Comparison of ENCODE assay signal across 12 cellular contexts in genomic region chr7:102466097-102466496, GRCh38. TPM values are rescaled to one million over a fixed set of nuclear protein-coding genes. Genes with fewer than 3 reads are reported as not detected.
A peak's percentile ranks its signal among the peaks of the same experiment; 100 is the strongest.
DNase-seq lines count a peak whose midpoint lies in the region; ATAC-seq, FAIRE-seq and TF ChIP-seq lines count a peak whose summit lies in the region.
"Had no signal": no experiment of that assay in that cellular context is flagged by ENCODE, and none has a peak within 500 bp of the region (broad histone marks: within the 10 kb centered on the region; RNA-seq: fewer than 3 reads in every experiment).

No MANE protein-coding gene starts in this region.

- intact Hi-C loops in tibial artery (cut with DNase I; ENCODE audit: low total_unique reads), result no loop called here

- FAIRE-seq in GM12891 (lab: Jason Lieb, UNC), result no peak
- FAIRE-seq: TTC549 had no signal

- no peak overlapping the region for H3K27ac ChIP-seq in tibial artery

- peaks cover 0 to 34% (median 8%) of the 10 kb centered on the region in 3 donors for H3K36me3 ChIP-seq in tibial artery

- CTCF ChIA-PET in activated CD8-positive, alpha-beta T cell treated with anti-CD3 and anti-CD28 coated beads, Interleukin-2, amount 10 ng/mL, durations not matched to agents 7 days and 5 days (lab: Charles Lee), result interaction anchor here (1.0 to 3.4 kb wide), 3 partner anchors 26 to 61 kb away, joined by 3 to 18 read pairs (median 5); no protein-coding TSS in a partner anchor

- no peak for ATAC-seq in activated naive CD4-positive, alpha-beta T cell treated with anti-CD3 and anti-CD28 coated beads, Interleukin-2, amount 50 U/mL, for 72 hours
- ATAC-seq in activated CD8-positive, alpha-beta T cell treated with anti-CD3 and anti-CD28 coated beads, Interleukin-2, amount 10 ng/mL, durations not matched to agents 7 days and 5 days, result no peak

- H3K4me3 Mint-ChIP-seq in activated naive CD4-positive, alpha-beta T cell treated with anti-CD3 and anti-CD28 coated beads, Interleukin-2, amount 50 U/mL, for 24 hours, result peak overlapping the region; percentile 92
- peak overlapping the region; percentile 95 for H3K4me3 Mint-ChIP-seq in activated CD8-positive, alpha-beta T cell treated with anti-CD3 and anti-CD28 coated beads, Interleukin-2, amount 10 ng/mL, durations not matched to agents 7 days and 5 days
- H3K4me3 Mint-ChIP-seq in immature natural killer cell, result peak overlapping the region; percentile 80 to 95 (median 88)

- no peaks in the 10 kb centered on the region for H3K9me3 ChIP-seq in tibial artery

- H3K9me3 Mint-ChIP-seq in activated naive CD4-positive, alpha-beta T cell treated with anti-CD3 and anti-CD28 coated beads, Interleukin-2, amount 50 U/mL, for 24 hours, result no peaks in the 10 kb centered on the region
- H3K9me3 Mint-ChIP-seq in activated naive CD4-positive, alpha-beta T cell treated with anti-CD3 and anti-CD28 coated beads, Interleukin-2, amount 50 U/mL, for 72 hours, result no peaks in the 10 kb centered on the region
- H3K9me3 Mint-ChIP-seq in activated CD8-positive, alpha-beta T cell treated with anti-CD3 and anti-CD28 coated beads, Interleukin-2, amount 10 ng/mL, durations not matched to agents 7 days and 5 days (ENCODE audit: insufficient read depth), result no peaks in the 10 kb centered on the region
- H3K9me3 Mint-ChIP-seq in immature natural killer cell, result no peaks in the 10 kb centered on the region

- H3K4me3 ChIP-seq in tibial artery, result peak overlapping the region; percentile 85 to 97

- no peaks in the 10 kb centered on the region for H3K27me3 ChIP-seq in tibial artery

- peaks cover 3% of the 10 kb centered on the region for H3K36me3 Mint-ChIP-seq in activated naive CD4-positive, alpha-beta T cell treated with anti-CD3 and anti-CD28 coated beads, Interleukin-2, amount 50 U/mL, for 24 hours
- H3K36me3 Mint-ChIP-seq in activated naive CD4-positive, alpha-beta T cell treated with anti-CD3 and anti-CD28 coated beads, Interleukin-2, amount 50 U/mL, for 72 hours, result peaks cover 0 to 5% of the 10 kb centered on the region in 2 donors
- H3K36me3 Mint-ChIP-seq in activated CD8-positive, alpha-beta T cell treated with anti-CD3 and anti-CD28 coated beads, Interleukin-2, amount 10 ng/mL, durations not matched to agents 7 days and 5 days (ENCODE audit: low read depth), result peaks cover 4% of the 10 kb centered on the region
- H3K36me3 Mint-ChIP-seq in immature natural killer cell, result peaks cover 0 to 3% (median 0%) of the 10 kb centered on the region in 3 donors

- TF ChIP-seq POLR2A in GM12891 (IDR thresholded peaks at IDR 0.05; ENCODE audit: low read depth, low read length), result no peak

- no peak for DNase-seq in activated naive CD4-positive, alpha-beta T cell treated with anti-CD3 and anti-CD28 coated beads, Interleukin-2, amount 50 U/mL, for 72 hours (ENCODE audit: low spot score in 2 of 2)
- no peak for DNase-seq in activated CD8-positive, alpha-beta T cell treated with anti-CD3 and anti-CD28 coated beads, Interleukin-2, amount 10 ng/mL, durations not matched to agents 7 days and 5 days
- DNase-seq in immature natural killer cell, result no peak
- DNase-seq in tibial artery, result no peak
- no peak for DNase-seq in GM12891 (ENCODE audit: insufficient read length, low spot score)
- no peak for DNase-seq in stimulated activated naive CD4-positive, alpha-beta T cell treated with Interleukin-2 at 50 U/mL for 16 hours (lab: John Stamatoyannopoulos, UW)
- no peak for DNase-seq in A172 (ENCODE audit: low spot score)
- DNase-seq: islet precursor cell; NCI-H2171; stimulated activated CD4-positive, alpha-beta T cell treated with anti-CD3 and anti-CD28 coated beads, Interleukin-1b, Interleukin-23, amount 100 ng/mL, for 48 hours had no signal

- POLR2A ChIA-PET in activated CD8-positive, alpha-beta T cell treated with anti-CD3 and anti-CD28 coated beads, Interleukin-2, amount 10 ng/mL, durations not matched to agents 7 days and 5 days (lab: Charles Lee), result interaction anchor here (1.0 to 2.4 kb wide), 4 partner anchors 10 to 47 kb away, joined by 3 to 10 read pairs (median 4); no protein-coding TSS in a partner anchor

- H3K4me1 Mint-ChIP-seq in activated naive CD4-positive, alpha-beta T cell treated with anti-CD3 and anti-CD28 coated beads, Interleukin-2, amount 50 U/mL, for 24 hours, result peaks cover 28% of the 10 kb centered on the region
- peaks cover 26% of the 10 kb centered on the region for H3K4me1 Mint-ChIP-seq in activated CD8-positive, alpha-beta T cell treated with anti-CD3 and anti-CD28 coated beads, Interleukin-2, amount 10 ng/mL, durations not matched to agents 7 days and 5 days (ENCODE audit: low read depth)
- peaks cover 30 to 44% of the 10 kb centered on the region in 2 donors for H3K4me1 Mint-ChIP-seq in immature natural killer cell

- no peaks in the 10 kb centered on the region for H3K27me3 Mint-ChIP-seq in activated naive CD4-positive, alpha-beta T cell treated with anti-CD3 and anti-CD28 coated beads, Interleukin-2, amount 50 U/mL, for 24 hours
- no peaks in the 10 kb centered on the region for H3K27me3 Mint-ChIP-seq in activated CD8-positive, alpha-beta T cell treated with anti-CD3 and anti-CD28 coated beads, Interleukin-2, amount 10 ng/mL, durations not matched to agents 7 days and 5 days (ENCODE audit: low read depth)
- H3K27me3 Mint-ChIP-seq in immature natural killer cell (ENCODE audit: low read depth in 3 of 3), result peaks cover 0 to 7% (median 4%) of the 10 kb centered on the region in 3 donors

- no peak overlapping the region for H3K27ac Mint-ChIP-seq in activated naive CD4-positive, alpha-beta T cell treated with anti-CD3 and anti-CD28 coated beads, Interleukin-2, amount 50 U/mL, for 24 hours
- H3K27ac Mint-ChIP-seq in activated naive CD4-positive, alpha-beta T cell treated with anti-CD3 and anti-CD28 coated beads, Interleukin-2, amount 50 U/mL, for 72 hours, result no peak overlapping the region
- no peak overlapping the region for H3K27ac Mint-ChIP-seq in activated CD8-positive, alpha-beta T cell treated with anti-CD3 and anti-CD28 coated beads, Interleukin-2, amount 10 ng/mL, durations not matched to agents 7 days and 5 days
- H3K27ac Mint-ChIP-seq in immature natural killer cell, result peak overlapping the region in 2 of 6 donors; percentile 56 to 84

- TF ChIP-seq CTCF in tibial artery (IDR thresholded peaks at IDR 0.05), result no peak

- peaks cover 0 to 31% (median 24%) of the 10 kb centered on the region in 4 donors for H3K4me1 ChIP-seq in tibial artery

TF ChIP-seq in GM12891, 5 proteins besides CTCF, POLR2A, EP300 and RAD21:
- TF ChIP-seq POLR2AphosphoS5 (IDR thresholded peaks at IDR 0.05; ENCODE audit: low read depth, low read length), result no peak
- TF ChIP-seq SPI1 (IDR thresholded peaks at IDR 0.05; ENCODE audit: low read depth, low read length), result no peak
- TF ChIP-seq POU2F2 (IDR thresholded peaks at IDR 0.05; ENCODE audit: low read depth, low read length), result no peak
- TF ChIP-seq PAX5 (IDR thresholded peaks at IDR 0.05; ENCODE audit: insufficient read depth, low read length, severe bottlenecking), result no peak
- TF ChIP-seq TAF1 (IDR thresholded peaks at IDR 0.05; ENCODE audit: low read depth, low read length), result no peak

RNA-seq across cellular contexts. Expression of gene LRWD1, which starts 1.3 kb away (rescaled TPM):
- total RNA-seq in activated naive CD4-positive, alpha-beta T cell treated with anti-CD3 and anti-CD28 coated beads, Interleukin-2, amount 50 U/mL, for 72 hours, result 10 to 100 TPM; 11.6 to 12.5 TPM
- total RNA-seq in activated CD8-positive, alpha-beta T cell treated with anti-CD3 and anti-CD28 coated beads, Interleukin-2, amount 10 ng/mL, durations not matched to agents 7 days and 5 days, result 10 to 100 TPM; 16.7 to 21.7 TPM
- polyA plus RNA-seq in immature natural killer cell, result 10 to 100 TPM; 13.5 to 22.8 (median 21.5) TPM
- 12.5 TPM for polyA plus RNA-seq in GM12891 (2012; ENCODE audit: low read depth, missing spikeins)
- 43.6 and 52.0 TPM in 2 replicates for total RNA-seq in A172 (2014; rRNA removed; shearing (Covaris generic))

RNA-seq across cellular contexts. Expression of gene ALKBH4, which starts 1.4 kb away (rescaled TPM):
- 1 to 10 TPM; 8.2 to 9.3 TPM for total RNA-seq in activated naive CD4-positive, alpha-beta T cell treated with anti-CD3 and anti-CD28 coated beads, Interleukin-2, amount 50 U/mL, for 72 hours
- 10 to 100 TPM; 10.8 to 11.1 TPM for total RNA-seq in activated CD8-positive, alpha-beta T cell treated with anti-CD3 and anti-CD28 coated beads, Interleukin-2, amount 10 ng/mL, durations not matched to agents 7 days and 5 days
- 10 to 100 TPM; 16.2 to 25.8 (median 18.5) TPM for polyA plus RNA-seq in immature natural killer cell
- 6.1 TPM for polyA plus RNA-seq in GM12891 (2012; ENCODE audit: low read depth, missing spikeins)
- total RNA-seq in A172 (2014; rRNA removed; shearing (Covaris generic)), result 15.3 and 20.8 TPM in 2 replicates

RNA-seq across cellular contexts. Expression of gene POLR2J, which starts 12.6 kb away (rescaled TPM):
- 10 to 100 TPM; 56.9 to 79.6 TPM for total RNA-seq in activated naive CD4-positive, alpha-beta T cell treated with anti-CD3 and anti-CD28 coated beads, Interleukin-2, amount 50 U/mL, for 72 hours
- 10 to 100 TPM; 55.7 to 62.0 TPM for total RNA-seq in activated CD8-positive, alpha-beta T cell treated with anti-CD3 and anti-CD28 coated beads, Interleukin-2, amount 10 ng/mL, durations not matched to agents 7 days and 5 days
- polyA plus RNA-seq in immature natural killer cell, result 100 to 1,000 TPM; 103 to 115 (median 115) TPM
- polyA plus RNA-seq in GM12891 (2012; ENCODE audit: low read depth, missing spikeins), result 94.7 TPM
- 45.6 and 52.1 TPM in 2 replicates for total RNA-seq in A172 (2014; rRNA removed; shearing (Covaris generic))

RNA-seq across cellular contexts. Expression of gene ORAI2, which starts 32.7 kb away (rescaled TPM):
- total RNA-seq in activated naive CD4-positive, alpha-beta T cell treated with anti-CD3 and anti-CD28 coated beads, Interleukin-2, amount 50 U/mL, for 72 hours, result 10 to 100 TPM; 25.8 to 26.7 TPM
- 10 to 100 TPM; 72.5 to 72.8 TPM for total RNA-seq in activated CD8-positive, alpha-beta T cell treated with anti-CD3 and anti-CD28 coated beads, Interleukin-2, amount 10 ng/mL, durations not matched to agents 7 days and 5 days
- 100 to 1,000 TPM in 1 of 3 donors, 10 to 100 TPM in 2; 73.5 to 125 (median 80.6) TPM for polyA plus RNA-seq in immature natural killer cell
- polyA plus RNA-seq in GM12891 (2012; ENCODE audit: low read depth, missing spikeins), result 27.6 TPM
- total RNA-seq in A172 (2014; rRNA removed; shearing (Covaris generic)), result 67.6 and 77.9 TPM in 2 replicates

RNA-seq across cellular contexts. Expression of gene RASA4B, which starts 51.5 kb away (rescaled TPM):
- 10 to 100 TPM; 21.8 to 23.9 TPM for total RNA-seq in activated naive CD4-positive, alpha-beta T cell treated with anti-CD3 and anti-CD28 coated beads, Interleukin-2, amount 50 U/mL, for 72 hours
- total RNA-seq in activated CD8-positive, alpha-beta T cell treated with anti-CD3 and anti-CD28 coated beads, Interleukin-2, amount 10 ng/mL, durations not matched to agents 7 days and 5 days, result 10 to 100 TPM; 18.9 to 21.1 TPM
- 1 to 10 TPM; 1.8 to 2.7 (median 2.1) TPM for polyA plus RNA-seq in immature natural killer cell
- polyA plus RNA-seq in GM12891 (2012; ENCODE audit: low read depth, missing spikeins), result 13.7 TPM
- 0.07 and 3.9 TPM in 2 replicates for total RNA-seq in A172 (2014; rRNA removed; shearing (Covaris generic))
